ENCODE assay signal across 1 cellular context in the genomic region with DNA sequence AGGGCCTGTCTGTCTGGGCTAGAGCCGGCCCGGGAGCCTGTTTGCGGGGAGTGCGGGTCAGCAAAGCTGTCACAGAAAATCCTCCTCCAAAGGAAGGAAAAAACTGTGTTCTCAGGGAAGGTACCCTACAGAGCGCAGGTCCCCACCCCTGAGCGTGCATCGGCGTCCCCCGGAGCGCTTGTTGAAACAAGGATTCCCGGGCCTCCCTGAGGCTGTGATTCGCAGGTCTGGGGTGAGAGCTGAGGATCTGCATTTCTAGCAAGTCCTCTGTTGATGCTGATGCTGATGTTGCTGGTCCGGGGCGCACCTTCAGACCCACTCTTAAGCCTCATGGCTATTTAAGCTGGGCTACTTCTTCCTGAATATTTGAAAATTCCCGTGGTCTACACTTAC.
TF ChIP-seq lines count a peak whose summit lies in the region.

No MANE protein-coding gene starts in this region.

TF ChIP-seq in HepG2, 621 proteins besides CTCF, POLR2A, EP300 and RAD21 (continued from another document):
- TF ChIP-seq, protein P1, sequence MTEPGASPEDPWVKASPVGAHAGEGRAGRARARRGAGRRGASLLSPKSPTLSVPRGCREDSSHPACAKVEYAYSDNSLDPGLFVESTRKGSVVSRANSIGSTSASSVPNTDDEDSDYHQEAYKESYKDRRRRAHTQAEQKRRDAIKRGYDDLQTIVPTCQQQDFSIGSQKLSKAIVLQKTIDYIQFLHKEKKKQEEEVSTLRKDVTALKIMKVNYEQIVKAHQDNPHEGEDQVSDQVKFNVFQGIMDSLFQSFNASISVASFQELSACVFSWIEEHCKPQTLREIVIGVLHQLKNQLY (CRISPR knock-in tag; IDR thresholded peaks at IDR 0.05) = no peak
- TF ChIP-seq, protein P2, sequence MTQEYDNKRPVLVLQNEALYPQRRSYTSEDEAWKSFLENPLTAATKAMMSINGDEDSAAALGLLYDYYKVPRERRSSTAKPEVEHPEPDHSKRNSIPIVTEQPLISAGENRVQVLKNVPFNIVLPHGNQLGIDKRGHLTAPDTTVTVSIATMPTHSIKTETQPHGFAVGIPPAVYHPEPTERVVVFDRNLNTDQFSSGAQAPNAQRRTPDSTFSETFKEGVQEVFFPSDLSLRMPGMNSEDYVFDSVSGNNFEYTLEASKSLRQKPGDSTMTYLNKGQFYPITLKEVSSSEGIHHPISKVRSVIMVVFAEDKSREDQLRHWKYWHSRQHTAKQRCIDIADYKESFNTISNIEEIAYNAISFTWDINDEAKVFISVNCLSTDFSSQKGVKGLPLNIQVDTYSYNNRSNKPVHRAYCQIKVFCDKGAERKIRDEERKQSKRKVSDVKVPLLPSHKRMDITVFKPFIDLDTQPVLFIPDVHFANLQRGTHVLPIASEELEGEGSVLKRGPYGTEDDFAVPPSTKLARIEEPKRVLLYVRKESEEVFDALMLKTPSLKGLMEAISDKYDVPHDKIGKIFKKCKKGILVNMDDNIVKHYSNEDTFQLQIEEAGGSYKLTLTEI (CRISPR knock-in tag; conservative IDR thresholded peaks at IDR 0.05) = no peak
- TF ChIP-seq, protein P3, sequence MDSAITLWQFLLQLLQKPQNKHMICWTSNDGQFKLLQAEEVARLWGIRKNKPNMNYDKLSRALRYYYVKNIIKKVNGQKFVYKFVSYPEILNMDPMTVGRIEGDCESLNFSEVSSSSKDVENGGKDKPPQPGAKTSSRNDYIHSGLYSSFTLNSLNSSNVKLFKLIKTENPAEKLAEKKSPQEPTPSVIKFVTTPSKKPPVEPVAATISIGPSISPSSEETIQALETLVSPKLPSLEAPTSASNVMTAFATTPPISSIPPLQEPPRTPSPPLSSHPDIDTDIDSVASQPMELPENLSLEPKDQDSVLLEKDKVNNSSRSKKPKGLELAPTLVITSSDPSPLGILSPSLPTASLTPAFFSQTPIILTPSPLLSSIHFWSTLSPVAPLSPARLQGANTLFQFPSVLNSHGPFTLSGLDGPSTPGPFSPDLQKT (CRISPR knock-in tag; IDR thresholded peaks at IDR 0.05; ENCODE audit: borderline replicate concordance) = no peak
- no peak for TF ChIP-seq ZFAT (CRISPR knock-in tag; conservative IDR thresholded peaks at IDR 0.05)
- TF ChIP-seq, protein P4, sequence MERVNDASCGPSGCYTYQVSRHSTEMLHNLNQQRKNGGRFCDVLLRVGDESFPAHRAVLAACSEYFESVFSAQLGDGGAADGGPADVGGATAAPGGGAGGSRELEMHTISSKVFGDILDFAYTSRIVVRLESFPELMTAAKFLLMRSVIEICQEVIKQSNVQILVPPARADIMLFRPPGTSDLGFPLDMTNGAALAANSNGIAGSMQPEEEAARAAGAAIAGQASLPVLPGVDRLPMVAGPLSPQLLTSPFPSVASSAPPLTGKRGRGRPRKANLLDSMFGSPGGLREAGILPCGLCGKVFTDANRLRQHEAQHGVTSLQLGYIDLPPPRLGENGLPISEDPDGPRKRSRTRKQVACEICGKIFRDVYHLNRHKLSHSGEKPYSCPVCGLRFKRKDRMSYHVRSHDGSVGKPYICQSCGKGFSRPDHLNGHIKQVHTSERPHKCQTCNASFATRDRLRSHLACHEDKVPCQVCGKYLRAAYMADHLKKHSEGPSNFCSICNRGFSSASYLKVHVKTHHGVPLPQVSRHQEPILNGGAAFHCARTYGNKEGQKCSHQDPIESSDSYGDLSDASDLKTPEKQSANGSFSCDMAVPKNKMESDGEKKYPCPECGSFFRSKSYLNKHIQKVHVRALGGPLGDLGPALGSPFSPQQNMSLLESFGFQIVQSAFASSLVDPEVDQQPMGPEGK (CRISPR knock-in tag; IDR thresholded peaks at IDR 0.05) = no peak
- no peak for TF ChIP-seq HNF4G (IDR thresholded peaks at IDR 0.05; ENCODE audit: borderline replicate concordance, low read depth, low read length)
- TF ChIP-seq HNF4G (CRISPR knock-in tag; IDR thresholded peaks at IDR 0.05; ENCODE audit: borderline replicate concordance, low read depth) = no peak
- no peak for TF ChIP-seq ZSCAN21 (CRISPR knock-in tag; IDR thresholded peaks at IDR 0.05; ENCODE audit: borderline replicate concordance)
- TF ChIP-seq, protein P5, sequence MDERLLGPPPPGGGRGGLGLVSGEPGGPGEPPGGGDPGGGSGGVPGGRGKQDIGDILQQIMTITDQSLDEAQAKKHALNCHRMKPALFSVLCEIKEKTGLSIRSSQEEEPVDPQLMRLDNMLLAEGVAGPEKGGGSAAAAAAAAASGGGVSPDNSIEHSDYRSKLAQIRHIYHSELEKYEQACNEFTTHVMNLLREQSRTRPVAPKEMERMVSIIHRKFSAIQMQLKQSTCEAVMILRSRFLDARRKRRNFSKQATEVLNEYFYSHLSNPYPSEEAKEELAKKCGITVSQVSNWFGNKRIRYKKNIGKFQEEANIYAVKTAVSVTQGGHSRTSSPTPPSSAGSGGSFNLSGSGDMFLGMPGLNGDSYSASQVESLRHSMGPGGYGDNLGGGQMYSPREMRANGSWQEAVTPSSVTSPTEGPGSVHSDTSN (CRISPR knock-in tag; IDR thresholded peaks at IDR 0.05) = no peak
- no peak for TF ChIP-seq SMAD3 (CRISPR knock-in tag; IDR thresholded peaks at IDR 0.05)
